In the genomic region with DNA sequence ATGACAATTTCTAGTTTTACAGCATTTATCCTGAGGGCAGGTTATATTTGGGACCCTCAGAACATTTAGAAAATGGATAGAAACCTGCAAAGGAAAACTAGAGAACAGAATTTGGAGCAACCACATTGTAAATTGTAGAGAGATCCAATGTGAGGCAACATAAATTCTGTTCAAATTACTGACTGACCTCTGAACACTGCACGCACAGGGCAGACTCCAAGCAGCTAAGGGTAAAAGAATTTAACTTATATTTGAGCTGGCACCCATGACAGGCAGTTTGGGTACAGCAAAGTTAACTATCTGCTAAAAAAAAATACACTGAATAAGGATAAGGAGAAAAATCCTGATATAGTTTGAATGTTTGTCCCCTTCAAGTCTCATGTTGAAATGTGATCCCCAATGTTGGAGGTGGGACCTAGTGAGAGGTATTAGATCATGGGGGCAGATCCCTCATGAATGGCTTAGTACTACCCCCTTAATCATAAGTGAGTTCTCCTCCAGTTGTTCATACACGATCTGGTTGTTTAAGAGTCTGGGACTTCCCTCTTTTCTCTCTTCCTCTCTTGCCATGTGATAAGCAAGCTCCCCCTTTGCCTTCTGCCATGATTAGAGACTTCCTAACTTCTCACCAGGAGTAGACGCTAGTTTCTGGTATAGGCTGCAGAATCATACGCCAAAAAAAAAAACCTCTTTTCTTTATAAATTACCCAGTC, we compare ENCODE assay signal across 19 cellular contexts.
DNase-seq lines count a peak whose midpoint lies in the region; ATAC-seq and TF ChIP-seq lines count a peak whose summit lies in the region.
"Had no signal": no experiment of that assay in that cellular context is flagged by ENCODE, and none has a peak within 500 bp of the region (broad histone marks: within the 10 kb centered on the region; RNA-seq: fewer than 3 reads in every experiment).

No MANE protein-coding gene starts in this region.

- H3K9ac ChIP-seq in liver (ENCODE audit: low read depth in 1 of 2, low read length in 2 of 2), result peak overlapping the region in 1 of 2 donors; percentile 53
- H3K9ac ChIP-seq: parathyroid adenoma had no signal

- H3K4me3 ChIP-seq in liver (ENCODE audit: low read depth in 1 of 3, low read length in 3 of 3) (no peak overlapping the region), dorsolateral prefrontal cortex (no peak overlapping the region)
- H3K4me3 ChIP-seq: A549 had no signal

- H3K27ac Mint-ChIP-seq in stimulated activated naive CD8-positive, alpha-beta T cell treated with anti-CD3 and anti-CD28 coated beads, Interleukin-15, Interleukin-2, amounts not matched to agents 100 ng/mL and 50 ng/mL, for 24 hours, result peak overlapping the region; percentile 40
- H3K27ac Mint-ChIP-seq in stimulated activated naive CD8-positive, alpha-beta T cell treated with anti-CD3 and anti-CD28 coated beads, Interleukin-15, amount 100 ng/mL, for 72 hours, result no peak overlapping the region
- H3K27ac Mint-ChIP-seq: endodermal cell had no signal

- H3K36me3 Mint-ChIP-seq in stimulated activated naive CD8-positive, alpha-beta T cell treated with anti-CD3 and anti-CD28 coated beads, Interleukin-15, Interleukin-2, amounts not matched to agents 100 ng/mL and 50 ng/mL, for 24 hours (ENCODE audit: low read depth), result no peaks in the 10 kb centered on the region

- intact Hi-C loops in dorsolateral prefrontal cortex (cut with DNase I), result no loop called here

- no peak for ATAC-seq in stimulated activated naive CD8-positive, alpha-beta T cell treated with anti-CD3 and anti-CD28 coated beads, Interleukin-15, amount 100 ng/mL, for 72 hours
- ATAC-seq: A549; CD8-positive, alpha-beta T cell; Panc1; stimulated activated naive CD8-positive, alpha-beta T cell treated with anti-CD3 and anti-CD28 coated beads, Interleukin-15, Interleukin-2, amounts not matched to agents 100 U/mL and 50 U/mL, for 24 hours had no signal

- no peak for TF ChIP-seq CTCF in liver (IDR thresholded peaks at IDR 0.05; ENCODE audit: low read depth, low read length, missing input control)
- no peak for TF ChIP-seq CTCF in dorsolateral prefrontal cortex (IDR thresholded peaks at IDR 0.05 in 54 of 56, conservative IDR thresholded peaks at IDR 0.05 in 2 of 56; ENCODE audit: low read depth in 1 of 56, partially characterized antibody in 56 of 56)

- no peaks in the 10 kb centered on the region for H3K27me3 Mint-ChIP-seq in stimulated activated naive CD8-positive, alpha-beta T cell treated with anti-CD3 and anti-CD28 coated beads, Interleukin-15, Interleukin-2, amounts not matched to agents 100 ng/mL and 50 ng/mL, for 24 hours
- H3K27me3 Mint-ChIP-seq in stimulated activated naive CD8-positive, alpha-beta T cell treated with anti-CD3 and anti-CD28 coated beads, Interleukin-15, amount 100 ng/mL, for 72 hours, result no peaks in the 10 kb centered on the region

- peaks cover 7 to 18% (median 13%) of the 10 kb centered on the region in 4 donors for H3K4me1 ChIP-seq in liver (ENCODE audit: control insufficient read depth in 4 of 4, insufficient read depth in 4 of 4, low read length in 3 of 4)

- peak overlapping the region in 1 of 2 donors; percentile 25 for H3K27ac ChIP-seq in liver (ENCODE audit: low read depth in 1 of 2, low read length in 2 of 2)
- no peak overlapping the region for H3K27ac ChIP-seq in dorsolateral prefrontal cortex
- H3K27ac ChIP-seq: A549, parathyroid adenoma had no signal

- H3K27me3 ChIP-seq in liver (ENCODE audit: control insufficient read depth in 4 of 4, insufficient read depth in 4 of 4, low read length in 3 of 4) (no peaks in the 10 kb centered on the region), dorsolateral prefrontal cortex (no peaks in the 10 kb centered on the region)

- no peak for DNase-seq in stimulated activated naive CD8-positive, alpha-beta T cell treated with anti-CD3 and anti-CD28 coated beads, Interleukin-15, amount 100 ng/mL, for 72 hours
- DNase-seq in SKM-1 treated with dmso at 0.1 percent for 144 hours (lab: John Stamatoyannopoulos, UW; ENCODE audit: unreplicated experiment) (peak; percentile 76), dorsolateral prefrontal cortex (no peak), HK-2 (ENCODE audit: unreplicated experiment) (no peak), NCI-H446 treated with DMSO at 0.1 percent for 48 hours (lab: John Stamatoyannopoulos, UW) (no peak)
- no peak for DNase-seq in activated CD4-positive, alpha-beta T cell treated with anti-CD3 and anti-CD28 coated beads for 1 hour
- DNase-seq: activated CD4-positive, CD25-positive, alpha-beta regulatory T cell; activated effector memory CD4-positive, alpha-beta T cell treated with Interleukin-2 at 50 U/mL for 16 hours; CD8-positive, alpha-beta T cell; endodermal cell; left colon; NCI-H187; NCI-H524 treated with DMSO at 0.1 percent for 48 hours; stimulated activated naive CD8-positive, alpha-beta T cell treated with anti-CD3 and anti-CD28 coated beads, Interleukin-15, Interleukin-2, amounts not matched to agents 100 U/mL and 50 U/mL, for 24 hours had no signal

- no peak for TF ChIP-seq RAD21 in liver (IDR thresholded peaks at IDR 0.05)

- 65% methylated on average over 4 of the region's 4 CpGs for WGBS in liver

- H3K4me1 Mint-ChIP-seq in stimulated activated naive CD8-positive, alpha-beta T cell treated with anti-CD3 and anti-CD28 coated beads, Interleukin-15, Interleukin-2, amounts not matched to agents 100 ng/mL and 50 ng/mL, for 24 hours (ENCODE audit: low read depth), result peaks cover 8% of the 10 kb centered on the region
- H3K4me1 Mint-ChIP-seq in stimulated activated naive CD8-positive, alpha-beta T cell treated with anti-CD3 and anti-CD28 coated beads, Interleukin-15, amount 100 ng/mL, for 72 hours, result peaks cover 7% of the 10 kb centered on the region
- H3K4me1 Mint-ChIP-seq: endodermal cell had no signal

- H3K4me3 Mint-ChIP-seq in stimulated activated naive CD8-positive, alpha-beta T cell treated with anti-CD3 and anti-CD28 coated beads, Interleukin-15, Interleukin-2, amounts not matched to agents 100 ng/mL and 50 ng/mL, for 24 hours, result no peak overlapping the region
- no peak overlapping the region for H3K4me3 Mint-ChIP-seq in stimulated activated naive CD8-positive, alpha-beta T cell treated with anti-CD3 and anti-CD28 coated beads, Interleukin-15, amount 100 ng/mL, for 72 hours
- H3K4me3 Mint-ChIP-seq: CD8-positive, alpha-beta T cell; endodermal cell had no signal

- no peaks in the 10 kb centered on the region for H3K9me3 Mint-ChIP-seq in stimulated activated naive CD8-positive, alpha-beta T cell treated with anti-CD3 and anti-CD28 coated beads, Interleukin-15, Interleukin-2, amounts not matched to agents 100 ng/mL and 50 ng/mL, for 24 hours
- no peaks in the 10 kb centered on the region for H3K9me3 Mint-ChIP-seq in stimulated activated naive CD8-positive, alpha-beta T cell treated with anti-CD3 and anti-CD28 coated beads, Interleukin-15, amount 100 ng/mL, for 72 hours
- H3K9me3 Mint-ChIP-seq: CD8-positive, alpha-beta T cell; endodermal cell had no signal

- H3K36me3 ChIP-seq in liver (ENCODE audit: control insufficient read depth in 4 of 4, insufficient read depth in 3 of 4, low read depth in 1 of 4, low read length in 3 of 4), result no peaks in the 10 kb centered on the region

- no peaks in the 10 kb centered on the region for H3K9me3 ChIP-seq in liver (ENCODE audit: control insufficient read depth in 4 of 4, low read length in 3 of 4)
- H3K9me3 ChIP-seq: A549 had no signal

TF ChIP-seq in liver, 16 proteins besides CTCF, POLR2A, EP300 and RAD21:
- TF ChIP-seq TAF1 (conservative IDR thresholded peaks at IDR 0.05) (no peak), YY1 (IDR thresholded peaks at IDR 0.05) (peak; percentile 77), GABPA (IDR thresholded peaks at IDR 0.05 in 1 of 2, conservative IDR thresholded peaks at IDR 0.05 in 1 of 2) (no peak), HNF4A (conservative IDR thresholded peaks at IDR 0.05) (peak; percentile 75 to 80), FOXA2 (IDR thresholded peaks at IDR 0.05) (no peak), SP1 (IDR thresholded peaks at IDR 0.05) (peak; percentile 15), HNF4G (IDR thresholded peaks at IDR 0.05) (peak; percentile 25), RXRA (IDR thresholded peaks at IDR 0.05) (peak in 1 of 2 donors; percentile 31)
